ENCODE assay signal across 14 cellular contexts in the genomic region with DNA sequence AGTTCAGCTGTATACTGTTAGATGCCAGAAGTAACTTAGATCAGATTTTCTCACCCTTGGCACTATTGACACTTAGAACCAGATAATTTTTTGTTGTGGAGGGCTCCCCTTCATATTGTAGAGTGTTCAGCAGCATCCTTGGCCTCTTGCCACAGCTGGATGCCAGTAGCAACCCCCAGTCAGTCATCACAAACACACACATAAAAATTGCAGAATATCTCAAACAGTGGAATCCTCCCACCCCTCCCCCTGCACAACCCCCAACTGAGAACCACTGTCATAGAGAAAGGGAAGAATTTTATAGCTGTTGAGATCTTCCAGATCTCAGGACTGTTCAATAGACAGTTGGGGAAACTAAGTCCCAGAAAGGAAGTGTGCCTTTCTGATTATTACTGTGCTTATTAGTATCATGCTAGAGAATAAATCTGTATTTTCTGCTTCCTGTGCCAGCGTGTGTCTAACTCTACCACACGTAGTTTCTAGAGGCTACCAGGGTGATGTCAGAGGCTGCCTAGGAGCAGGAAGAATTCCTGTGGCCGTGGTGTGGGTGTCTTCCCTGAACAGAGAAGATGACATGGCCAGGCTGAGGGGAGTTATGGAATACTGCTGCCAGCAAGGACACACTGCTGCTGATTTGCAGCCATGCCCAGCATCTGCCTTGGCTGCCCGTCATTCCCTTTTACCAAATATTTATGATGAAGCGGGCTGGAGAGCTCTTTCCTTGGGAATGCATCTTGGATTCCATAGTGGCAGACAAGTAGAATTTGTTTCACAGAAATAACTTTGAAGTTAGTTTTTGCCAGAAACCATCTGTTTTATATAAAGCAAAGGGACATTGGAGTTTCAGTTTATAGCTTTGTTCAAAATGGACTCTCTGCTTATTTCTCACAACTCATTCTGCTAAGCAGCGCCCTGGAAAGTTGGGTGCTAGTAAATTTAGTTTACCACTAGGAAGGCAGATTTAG.
DNase-seq lines count a peak whose midpoint lies in the region; ATAC-seq and TF ChIP-seq lines count a peak whose summit lies in the region.
"Had no signal": no experiment of that assay in that cellular context is flagged by ENCODE, and none has a peak within 500 bp of the region (broad histone marks: within the 10 kb centered on the region; RNA-seq: fewer than 3 reads in every experiment).

No MANE protein-coding gene starts in this region.

- H3K79me2 ChIP-seq in osteoblast (ENCODE audit: insufficient read depth, low read length): no peaks in the 10 kb centered on the region

- H4K20me1 ChIP-seq in osteoblast (ENCODE audit: insufficient read depth, low read length): peaks cover 3% of the 10 kb centered on the region

- ATAC-seq in HG02840 (IDR thresholded peaks at IDR 0.05; ENCODE audit: low FRiP score, unreplicated experiment) (no peak), GM18858 (IDR thresholded peaks at IDR 0.05; ENCODE audit: unreplicated experiment) (no peak)

- intact Hi-C loops in esophagus muscularis mucosa (cut with DNase I): no loop called here
- intact Hi-C loops in esophagus squamous epithelium (cut with DNase I): no loop called here

- TF ChIP-seq POLR2A in esophagus muscularis mucosa (IDR thresholded peaks at IDR 0.05; ENCODE audit: low read depth) (no peak), esophagus squamous epithelium (IDR thresholded peaks at IDR 0.05) (no peak)

- H3K4me2 ChIP-seq in osteoblast (ENCODE audit: insufficient read depth, low read length): peak overlapping the region; percentile 76

- no peak for TF ChIP-seq EP300 in esophagus muscularis mucosa (IDR thresholded peaks at IDR 0.05)

- peak overlapping the region in 3 of 4 donors; percentile 14 to 51 (median 24) for H3K27ac ChIP-seq in esophagus muscularis mucosa (replicated peaks in 1 of 4)
- peak overlapping the region; percentile 96 for H3K27ac ChIP-seq in osteoblast (ENCODE audit: low read depth, low read length)
- H3K27ac ChIP-seq in esophagus squamous epithelium: no peak overlapping the region
- H3K27ac ChIP-seq: testis had no signal

- peaks cover 0 to 24% (median 13%) of the 10 kb centered on the region in 4 donors for H3K4me1 ChIP-seq in esophagus muscularis mucosa
- H3K4me1 ChIP-seq in osteoblast (ENCODE audit: insufficient read depth, low read length): peaks cover 28% of the 10 kb centered on the region
- peaks cover 0 to 28% (median 5%) of the 10 kb centered on the region in 3 donors for H3K4me1 ChIP-seq in esophagus squamous epithelium
- H3K4me1 ChIP-seq: testis had no signal

- no peak for TF ChIP-seq CTCF in AG10803 (conservative IDR thresholded peaks at IDR 0.05; ENCODE audit: low read length)
- TF ChIP-seq CTCF in esophagus muscularis mucosa (IDR thresholded peaks at IDR 0.05): no peak
- no peak for TF ChIP-seq CTCF in osteoblast (IDR thresholded peaks at IDR 0.05; ENCODE audit: extremely low read depth, low read depth, low read length)
- no peak for TF ChIP-seq CTCF in esophagus squamous epithelium (IDR thresholded peaks at IDR 0.05)

- H2AFZ ChIP-seq in osteoblast (ENCODE audit: low read length): peak overlapping the region; percentile 39

- no peaks in the 10 kb centered on the region for H3K9me3 ChIP-seq in esophagus muscularis mucosa
- no peaks in the 10 kb centered on the region for H3K9me3 ChIP-seq in osteoblast (ENCODE audit: low read depth, low read length)
- no peaks in the 10 kb centered on the region for H3K9me3 ChIP-seq in esophagus squamous epithelium
- H3K9me3 ChIP-seq: testis had no signal

- H3K36me3 ChIP-seq in esophagus muscularis mucosa: peaks cover 0 to 13% (median 0%) of the 10 kb centered on the region in 4 donors
- no peaks in the 10 kb centered on the region for H3K36me3 ChIP-seq in osteoblast (ENCODE audit: insufficient read depth, low read length)
- H3K36me3 ChIP-seq in esophagus squamous epithelium: no peaks in the 10 kb centered on the region
- H3K36me3 ChIP-seq: cardiac muscle cell had no signal

- H3K27me3 ChIP-seq in esophagus muscularis mucosa: no peaks in the 10 kb centered on the region
- H3K27me3 ChIP-seq in osteoblast (ENCODE audit: insufficient read depth, low read length): no peaks in the 10 kb centered on the region
- H3K27me3 ChIP-seq in esophagus squamous epithelium: no peaks in the 10 kb centered on the region
- H3K27me3 ChIP-seq: cardiac muscle cell, testis had no signal

- DNase-seq in AG10803 (ENCODE audit: low read depth) (peak; percentile 99), M059J (ENCODE audit: low read depth) (peak; percentile 87), esophagus muscularis mucosa (ENCODE audit: extremely low spot score) (no peak), osteoblast (ENCODE audit: insufficient read length, low spot score, missing footprints) (peak; percentile 90), MV-4-11 (lab: John Stamatoyannopoulos, UW) (no peak), esophagus squamous epithelium (lab: John Stamatoyannopoulos, UW) (no peak)
- DNase-seq: CD4-positive, alpha-beta T cell; NCI-H446 treated with DMSO at 0.1 percent for 48 hours; posterior cingulate gyrus; RPMI8226; testis had no signal

- 40% methylated on average over 6 of the region's 6 CpGs for WGBS in esophagus muscularis mucosa
- WGBS in esophagus squamous epithelium, 2 donors: 72 to 76% methylated on average over 5 to 6 of the region's 6 CpGs

- H3K4me3 ChIP-seq in AG10803 (ENCODE audit: low read length): peak overlapping the region; percentile 34
- H3K4me3 ChIP-seq in esophagus muscularis mucosa: no peak overlapping the region
- peak overlapping the region; percentile 6 for H3K4me3 ChIP-seq in osteoblast (ENCODE audit: insufficient read depth, low read length)
- no peak overlapping the region for H3K4me3 ChIP-seq in esophagus squamous epithelium
- H3K4me3 ChIP-seq: cardiac muscle cell, testis had no signal

Comparison
In these comparisons a context has a peak if more than half of its experiments do, and no peak if none do; other contexts are left out.
1. DNase-seq: peak in AG10803 (single experiment), M059J (single experiment) and osteoblast (single experiment); none in esophagus muscularis mucosa (single experiment), MV-4-11 (single experiment) and esophagus squamous epithelium (single experiment).
2. H3K4me3 ChIP-seq: peak in AG10803 (single experiment) and osteoblast (single experiment); none in esophagus muscularis mucosa (0 of 4) and esophagus squamous epithelium (0 of 4).
3. H3K27ac ChIP-seq: peak in esophagus muscularis mucosa (3 of 4) and osteoblast (single experiment); none in esophagus squamous epithelium (0 of 4).